In the genomic region with DNA sequence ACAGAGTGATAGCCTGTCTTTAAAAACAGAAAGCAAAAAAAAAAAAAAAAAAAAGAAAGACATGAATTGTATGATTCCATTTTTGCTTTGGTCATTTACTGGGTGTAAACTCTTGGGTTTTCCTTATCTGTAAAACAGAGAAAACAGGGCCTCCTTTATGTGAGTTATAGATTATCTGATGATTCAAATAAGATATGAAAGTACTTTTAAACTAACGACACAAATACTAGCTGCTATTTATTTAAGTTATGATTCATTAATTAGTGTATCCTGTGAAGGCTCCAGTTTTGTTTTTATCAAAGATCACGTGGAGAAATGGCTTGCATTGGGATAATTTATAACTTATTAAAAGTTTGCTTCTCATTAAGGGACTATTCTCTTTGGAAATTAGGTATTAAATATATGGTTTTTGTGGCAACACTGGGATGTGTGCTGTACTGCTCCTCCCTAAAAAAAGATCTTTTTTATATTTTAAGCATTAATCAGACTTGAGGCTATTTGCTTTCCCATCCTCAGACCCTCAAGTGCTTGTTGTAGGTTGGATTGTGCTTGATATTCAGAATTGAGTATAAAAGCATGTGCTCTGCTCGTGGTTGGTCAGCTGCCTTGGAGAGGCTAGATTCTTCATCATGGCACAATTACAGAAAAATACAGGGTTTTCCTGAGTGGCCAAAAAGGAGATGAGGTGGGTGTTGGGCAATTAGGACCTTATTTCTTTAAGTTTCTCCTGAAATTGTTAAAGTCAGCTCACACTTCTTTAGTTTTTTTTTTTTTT, we compare ENCODE assay signal across 2 cellular contexts.
TF ChIP-seq lines count a peak whose summit lies in the region.

No MANE protein-coding gene starts in this region.

TF ChIP-seq in GM23338, 12 proteins besides CTCF, POLR2A, EP300 and RAD21:
- no peak for TF ChIP-seq ZNF331 (CRISPR knock-in tag; IDR thresholded peaks at IDR 0.05; ENCODE audit: low read depth)
- TF ChIP-seq EZH2 (IDR thresholded peaks at IDR 0.05; ENCODE audit: low read depth, unreplicated experiment) = no peak
- TF ChIP-seq JUNB (IDR thresholded peaks at IDR 0.05; ENCODE audit: unreplicated experiment) = no peak
- no peak for TF ChIP-seq EZH2phosphoT487 (IDR thresholded peaks at IDR 0.05; ENCODE audit: unreplicated experiment)
- no peak for TF ChIP-seq ZNF114 (CRISPR knock-in tag; IDR thresholded peaks at IDR 0.05)
- TF ChIP-seq, protein P1, sequence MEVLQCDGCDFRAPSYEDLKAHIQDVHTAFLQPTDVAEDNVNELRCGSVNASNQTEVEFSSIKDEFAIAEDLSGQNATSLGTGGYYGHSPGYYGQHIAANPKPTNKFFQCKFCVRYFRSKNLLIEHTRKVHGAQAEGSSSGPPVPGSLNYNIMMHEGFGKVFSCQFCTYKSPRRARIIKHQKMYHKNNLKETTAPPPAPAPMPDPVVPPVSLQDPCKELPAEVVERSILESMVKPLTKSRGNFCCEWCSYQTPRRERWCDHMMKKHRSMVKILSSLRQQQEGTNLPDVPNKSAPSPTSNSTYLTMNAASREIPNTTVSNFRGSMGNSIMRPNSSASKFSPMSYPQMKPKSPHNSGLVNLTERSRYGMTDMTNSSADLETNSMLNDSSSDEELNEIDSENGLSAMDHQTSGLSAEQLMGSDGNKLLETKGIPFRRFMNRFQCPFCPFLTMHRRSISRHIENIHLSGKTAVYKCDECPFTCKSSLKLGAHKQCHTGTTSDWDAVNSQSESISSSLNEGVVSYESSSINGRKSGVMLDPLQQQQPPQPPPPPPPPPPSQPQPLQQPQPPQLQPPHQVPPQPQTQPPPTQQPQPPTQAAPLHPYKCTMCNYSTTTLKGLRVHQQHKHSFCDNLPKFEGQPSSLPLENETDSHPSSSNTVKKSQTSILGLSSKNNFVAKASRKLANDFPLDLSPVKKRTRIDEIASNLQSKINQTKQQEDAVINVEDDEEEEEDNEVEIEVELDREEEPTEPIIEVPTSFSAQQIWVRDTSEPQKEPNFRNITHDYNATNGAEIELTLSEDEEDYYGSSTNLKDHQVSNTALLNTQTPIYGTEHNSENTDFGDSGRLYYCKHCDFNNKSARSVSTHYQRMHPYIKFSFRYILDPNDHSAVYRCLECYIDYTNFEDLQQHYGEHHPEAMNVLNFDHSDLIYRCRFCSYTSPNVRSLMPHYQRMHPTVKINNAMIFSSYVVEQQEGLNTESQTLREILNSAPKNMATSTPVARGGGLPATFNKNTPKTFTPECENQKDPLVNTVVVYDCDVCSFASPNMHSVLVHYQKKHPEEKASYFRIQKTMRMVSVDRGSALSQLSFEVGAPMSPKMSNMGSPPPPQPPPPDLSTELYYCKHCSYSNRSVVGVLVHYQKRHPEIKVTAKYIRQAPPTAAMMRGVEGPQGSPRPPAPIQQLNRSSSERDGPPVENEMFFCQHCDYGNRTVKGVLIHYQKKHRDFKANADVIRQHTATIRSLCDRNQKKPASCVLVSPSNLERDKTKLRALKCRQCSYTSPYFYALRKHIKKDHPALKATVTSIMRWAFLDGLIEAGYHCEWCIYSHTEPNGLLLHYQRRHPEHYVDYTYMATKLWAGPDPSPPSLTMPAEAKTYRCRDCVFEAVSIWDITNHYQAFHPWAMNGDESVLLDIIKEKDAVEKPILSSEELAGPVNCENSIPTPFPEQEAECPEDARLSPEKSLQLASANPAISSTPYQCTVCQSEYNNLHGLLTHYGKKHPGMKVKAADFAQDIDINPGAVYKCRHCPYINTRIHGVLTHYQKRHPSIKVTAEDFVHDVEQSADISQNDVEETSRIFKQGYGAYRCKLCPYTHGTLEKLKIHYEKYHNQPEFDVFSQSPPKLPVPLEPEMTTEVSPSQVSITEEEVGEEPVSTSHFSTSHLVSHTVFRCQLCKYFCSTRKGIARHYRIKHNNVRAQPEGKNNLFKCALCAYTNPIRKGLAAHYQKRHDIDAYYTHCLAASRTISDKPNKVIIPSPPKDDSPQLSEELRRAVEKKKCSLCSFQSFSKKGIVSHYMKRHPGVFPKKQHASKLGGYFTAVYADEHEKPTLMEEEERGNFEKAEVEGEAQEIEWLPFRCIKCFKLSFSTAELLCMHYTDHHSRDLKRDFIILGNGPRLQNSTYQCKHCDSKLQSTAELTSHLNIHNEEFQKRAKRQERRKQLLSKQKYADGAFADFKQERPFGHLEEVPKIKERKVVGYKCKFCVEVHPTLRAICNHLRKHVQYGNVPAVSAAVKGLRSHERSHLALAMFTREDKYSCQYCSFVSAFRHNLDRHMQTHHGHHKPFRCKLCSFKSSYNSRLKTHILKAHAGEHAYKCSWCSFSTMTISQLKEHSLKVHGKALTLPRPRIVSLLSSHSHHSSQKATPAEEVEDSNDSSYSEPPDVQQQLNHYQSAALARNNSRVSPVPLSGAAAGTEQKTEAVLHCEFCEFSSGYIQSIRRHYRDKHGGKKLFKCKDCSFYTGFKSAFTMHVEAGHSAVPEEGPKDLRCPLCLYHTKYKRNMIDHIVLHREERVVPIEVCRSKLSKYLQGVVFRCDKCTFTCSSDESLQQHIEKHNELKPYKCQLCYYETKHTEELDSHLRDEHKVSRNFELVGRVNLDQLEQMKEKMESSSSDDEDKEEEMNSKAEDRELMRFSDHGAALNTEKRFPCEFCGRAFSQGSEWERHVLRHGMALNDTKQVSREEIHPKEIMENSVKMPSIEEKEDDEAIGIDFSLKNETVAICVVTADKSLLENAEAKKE (CRISPR knock-in tag; IDR thresholded peaks at IDR 0.05) = no peak
- TF ChIP-seq POLR2AphosphoS5 (IDR thresholded peaks at IDR 0.05; ENCODE audit: low read depth) = no peak
- TF ChIP-seq, protein P2, sequence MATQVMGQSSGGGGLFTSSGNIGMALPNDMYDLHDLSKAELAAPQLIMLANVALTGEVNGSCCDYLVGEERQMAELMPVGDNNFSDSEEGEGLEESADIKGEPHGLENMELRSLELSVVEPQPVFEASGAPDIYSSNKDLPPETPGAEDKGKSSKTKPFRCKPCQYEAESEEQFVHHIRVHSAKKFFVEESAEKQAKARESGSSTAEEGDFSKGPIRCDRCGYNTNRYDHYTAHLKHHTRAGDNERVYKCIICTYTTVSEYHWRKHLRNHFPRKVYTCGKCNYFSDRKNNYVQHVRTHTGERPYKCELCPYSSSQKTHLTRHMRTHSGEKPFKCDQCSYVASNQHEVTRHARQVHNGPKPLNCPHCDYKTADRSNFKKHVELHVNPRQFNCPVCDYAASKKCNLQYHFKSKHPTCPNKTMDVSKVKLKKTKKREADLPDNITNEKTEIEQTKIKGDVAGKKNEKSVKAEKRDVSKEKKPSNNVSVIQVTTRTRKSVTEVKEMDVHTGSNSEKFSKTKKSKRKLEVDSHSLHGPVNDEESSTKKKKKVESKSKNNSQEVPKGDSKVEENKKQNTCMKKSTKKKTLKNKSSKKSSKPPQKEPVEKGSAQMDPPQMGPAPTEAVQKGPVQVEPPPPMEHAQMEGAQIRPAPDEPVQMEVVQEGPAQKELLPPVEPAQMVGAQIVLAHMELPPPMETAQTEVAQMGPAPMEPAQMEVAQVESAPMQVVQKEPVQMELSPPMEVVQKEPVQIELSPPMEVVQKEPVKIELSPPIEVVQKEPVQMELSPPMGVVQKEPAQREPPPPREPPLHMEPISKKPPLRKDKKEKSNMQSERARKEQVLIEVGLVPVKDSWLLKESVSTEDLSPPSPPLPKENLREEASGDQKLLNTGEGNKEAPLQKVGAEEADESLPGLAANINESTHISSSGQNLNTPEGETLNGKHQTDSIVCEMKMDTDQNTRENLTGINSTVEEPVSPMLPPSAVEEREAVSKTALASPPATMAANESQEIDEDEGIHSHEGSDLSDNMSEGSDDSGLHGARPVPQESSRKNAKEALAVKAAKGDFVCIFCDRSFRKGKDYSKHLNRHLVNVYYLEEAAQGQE (IDR thresholded peaks at IDR 0.05; ENCODE audit: unreplicated experiment) = no peak
- no peak for TF ChIP-seq STAT1 (IDR thresholded peaks at IDR 0.05; ENCODE audit: unreplicated experiment)
- no peak for TF ChIP-seq NANOG (IDR thresholded peaks at IDR 0.05; ENCODE audit: borderline replicate concordance)

TF ChIP-seq in HepG2, 621 proteins besides CTCF, POLR2A, EP300 and RAD21:
- TF ChIP-seq, protein P3, sequence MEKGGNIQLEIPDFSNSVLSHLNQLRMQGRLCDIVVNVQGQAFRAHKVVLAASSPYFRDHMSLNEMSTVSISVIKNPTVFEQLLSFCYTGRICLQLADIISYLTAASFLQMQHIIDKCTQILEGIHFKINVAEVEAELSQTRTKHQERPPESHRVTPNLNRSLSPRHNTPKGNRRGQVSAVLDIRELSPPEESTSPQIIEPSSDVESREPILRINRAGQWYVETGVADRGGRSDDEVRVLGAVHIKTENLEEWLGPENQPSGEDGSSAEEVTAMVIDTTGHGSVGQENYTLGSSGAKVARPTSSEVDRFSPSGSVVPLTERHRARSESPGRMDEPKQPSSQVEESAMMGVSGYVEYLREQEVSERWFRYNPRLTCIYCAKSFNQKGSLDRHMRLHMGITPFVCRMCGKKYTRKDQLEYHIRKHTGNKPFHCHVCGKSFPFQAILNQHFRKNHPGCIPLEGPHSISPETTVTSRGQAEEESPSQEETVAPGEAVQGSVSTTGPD (CRISPR knock-in tag; IDR thresholded peaks at IDR 0.05) = no peak
- TF ChIP-seq, protein P4, sequence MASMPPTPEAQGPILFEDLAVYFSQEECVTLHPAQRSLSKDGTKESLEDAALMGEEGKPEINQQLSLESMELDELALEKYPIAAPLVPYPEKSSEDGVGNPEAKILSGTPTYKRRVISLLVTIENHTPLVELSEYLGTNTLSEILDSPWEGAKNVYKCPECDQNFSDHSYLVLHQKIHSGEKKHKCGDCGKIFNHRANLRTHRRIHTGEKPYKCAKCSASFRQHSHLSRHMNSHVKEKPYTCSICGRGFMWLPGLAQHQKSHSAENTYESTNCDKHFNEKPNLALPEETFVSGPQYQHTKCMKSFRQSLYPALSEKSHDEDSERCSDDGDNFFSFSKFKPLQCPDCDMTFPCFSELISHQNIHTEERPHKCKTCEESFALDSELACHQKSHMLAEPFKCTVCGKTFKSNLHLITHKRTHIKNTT (CRISPR knock-in tag; IDR thresholded peaks at IDR 0.05) = no peak
- TF ChIP-seq LCORL (IDR thresholded peaks at IDR 0.05) (no peak), LCORL (CRISPR knock-in tag; IDR thresholded peaks at IDR 0.05) (no peak), TOPORS (CRISPR knock-in tag; IDR thresholded peaks at IDR 0.05) (no peak), ZNF350 (CRISPR knock-in tag; IDR thresholded peaks at IDR 0.05; ENCODE audit: borderline replicate concordance, low read depth) (no peak), RFX5 (IDR thresholded peaks at IDR 0.05; ENCODE audit: low read depth, low read length) (no peak), SCMH1 (CRISPR knock-in tag; IDR thresholded peaks at IDR 0.05; ENCODE audit: borderline replicate concordance) (no peak), RBM39 (IDR thresholded peaks at IDR 0.05; ENCODE audit: low read depth, low read length, poor library complexity, severe bottlenecking) (no peak), ZNF841 (CRISPR knock-in tag; IDR thresholded peaks at IDR 0.05; ENCODE audit: borderline replicate concordance) (no peak), ZNF562 (CRISPR knock-in tag; IDR thresholded peaks at IDR 0.05; ENCODE audit: borderline replicate concordance) (no peak), KLF16 (CRISPR knock-in tag; IDR thresholded peaks at IDR 0.05) (no peak), SOX13 (IDR thresholded peaks at IDR 0.05) (no peak), SOX13 (CRISPR knock-in tag; conservative IDR thresholded peaks at IDR 0.05 in 1 of 2, IDR thresholded peaks at IDR 0.05 in 1 of 2) (no peak), NFYB (CRISPR knock-in tag; IDR thresholded peaks at IDR 0.05) (no peak), ZNF382 (CRISPR knock-in tag; IDR thresholded peaks at IDR 0.05; ENCODE audit: borderline replicate concordance) (no peak), CENPT (CRISPR knock-in tag; IDR thresholded peaks at IDR 0.05; ENCODE audit: low read depth) (no peak), ZNF282 (IDR thresholded peaks at IDR 0.05; ENCODE audit: partially characterized antibody) (no peak), HOXA9 (CRISPR knock-in tag; IDR thresholded peaks at IDR 0.05; ENCODE audit: borderline replicate concordance) (no peak), ZFP36 (IDR thresholded peaks at IDR 0.05; ENCODE audit: borderline replicate concordance, low read depth, low read length, partially characterized antibody) (no peak)
- TF ChIP-seq, protein P5, sequence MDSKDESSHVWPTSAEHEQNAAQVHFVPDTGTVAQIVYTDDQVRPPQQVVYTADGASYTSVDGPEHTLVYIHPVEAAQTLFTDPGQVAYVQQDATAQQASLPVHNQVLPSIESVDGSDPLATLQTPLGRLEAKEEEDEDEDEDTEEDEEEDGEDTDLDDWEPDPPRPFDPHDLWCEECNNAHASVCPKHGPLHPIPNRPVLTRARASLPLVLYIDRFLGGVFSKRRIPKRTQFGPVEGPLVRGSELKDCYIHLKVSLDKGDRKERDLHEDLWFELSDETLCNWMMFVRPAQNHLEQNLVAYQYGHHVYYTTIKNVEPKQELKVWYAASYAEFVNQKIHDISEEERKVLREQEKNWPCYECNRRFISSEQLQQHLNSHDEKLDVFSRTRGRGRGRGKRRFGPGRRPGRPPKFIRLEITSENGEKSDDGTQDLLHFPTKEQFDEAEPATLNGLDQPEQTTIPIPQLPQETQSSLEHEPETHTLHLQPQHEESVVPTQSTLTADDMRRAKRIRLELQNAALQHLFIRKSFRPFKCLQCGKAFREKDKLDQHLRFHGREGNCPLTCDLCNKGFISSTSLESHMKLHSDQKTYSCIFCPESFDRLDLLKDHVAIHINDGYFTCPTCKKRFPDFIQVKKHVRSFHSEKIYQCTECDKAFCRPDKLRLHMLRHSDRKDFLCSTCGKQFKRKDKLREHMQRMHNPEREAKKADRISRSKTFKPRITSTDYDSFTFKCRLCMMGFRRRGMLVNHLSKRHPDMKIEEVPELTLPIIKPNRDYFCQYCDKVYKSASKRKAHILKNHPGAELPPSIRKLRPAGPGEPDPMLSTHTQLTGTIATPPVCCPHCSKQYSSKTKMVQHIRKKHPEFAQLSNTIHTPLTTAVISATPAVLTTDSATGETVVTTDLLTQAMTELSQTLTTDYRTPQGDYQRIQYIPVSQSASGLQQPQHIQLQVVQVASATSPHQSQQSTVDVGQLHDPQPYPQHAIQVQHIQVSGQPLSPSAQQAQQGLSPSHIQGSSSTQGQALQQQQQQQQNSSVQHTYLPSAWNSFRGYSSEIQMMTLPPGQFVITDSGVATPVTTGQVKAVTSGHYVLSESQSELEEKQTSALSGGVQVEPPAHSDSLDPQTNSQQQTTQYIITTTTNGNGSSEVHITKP (CRISPR knock-in tag; IDR thresholded peaks at IDR 0.05; ENCODE audit: low read depth) = no peak
